In the genomic region with DNA sequence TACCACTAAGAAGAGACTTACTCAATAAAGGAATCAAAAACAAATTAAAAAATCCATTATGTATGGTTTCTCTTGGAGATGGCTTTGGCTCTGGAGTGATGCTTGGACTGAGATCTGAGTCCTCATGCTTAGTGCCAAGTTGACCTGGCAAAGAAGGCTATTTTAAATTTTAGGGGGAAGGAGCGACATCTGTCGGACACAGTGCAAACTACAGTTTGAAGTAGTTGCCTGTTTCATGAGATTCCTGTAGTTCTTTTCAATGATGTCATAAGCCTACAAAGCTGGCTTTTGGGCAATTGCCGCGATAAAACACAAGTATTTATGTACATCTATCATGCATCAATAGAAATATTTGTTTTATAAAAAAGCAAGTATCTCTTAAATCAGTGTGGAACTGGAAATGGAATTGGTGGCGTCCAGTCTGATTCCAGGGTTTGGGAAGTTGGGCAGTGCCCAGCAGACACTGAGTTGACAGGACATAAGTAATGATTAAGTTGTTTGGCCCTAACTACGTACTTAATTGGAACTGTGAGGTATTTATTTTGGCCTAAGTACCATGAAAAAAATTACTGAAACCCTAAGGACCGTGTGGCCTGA, we compare ENCODE assay signal across 8 cellular contexts. TPM values are rescaled to one million over a fixed set of nuclear protein-coding genes. Genes with fewer than 3 reads are reported as not detected.
DNase-seq lines count a peak whose midpoint lies in the region; ATAC-seq and TF ChIP-seq lines count a peak whose summit lies in the region.

No MANE protein-coding gene starts in this region.

- H3K4me3 ChIP-seq in Peyer's patch (no peak overlapping the region), neural progenitor cell (no peak overlapping the region), suprapubic skin (no peak overlapping the region)

- no peak overlapping the region for H3K27ac Mint-ChIP-seq in activated T-cell treated with anti-CD3 and anti-CD28 coated beads, Interleukin-2, amount 50 U/mL, for 72 hours
- H3K27ac Mint-ChIP-seq in neural progenitor cell, result no peak overlapping the region

- H3K9ac ChIP-seq in neural progenitor cell, result no peak overlapping the region

- no peak overlapping the region for H3K4me2 ChIP-seq in neural progenitor cell

- no peaks in the 10 kb centered on the region for H3K27me3 Mint-ChIP-seq in activated T-cell treated with anti-CD3 and anti-CD28 coated beads, Interleukin-2, amount 50 U/mL, for 72 hours (ENCODE audit: low read depth)
- peaks cover 3% of the 10 kb centered on the region for H3K27me3 Mint-ChIP-seq in neural progenitor cell (ENCODE audit: insufficient read depth, low read depth)

- peaks cover 12% of the 10 kb centered on the region for H3F3A ChIP-seq in neural progenitor cell (ENCODE audit: low read depth)

- H3K27me3 ChIP-seq in Peyer's patch, result no peaks in the 10 kb centered on the region
- H3K27me3 ChIP-seq in neural progenitor cell, result no peaks in the 10 kb centered on the region
- no peaks in the 10 kb centered on the region for H3K27me3 ChIP-seq in suprapubic skin

- H3K4me3 Mint-ChIP-seq in activated T-cell treated with anti-CD3 and anti-CD28 coated beads, Interleukin-2, amount 50 U/mL, for 72 hours, result no peak overlapping the region
- no peak overlapping the region for H3K4me3 Mint-ChIP-seq in neural progenitor cell

- ATAC-seq in HG03469 (IDR thresholded peaks at IDR 0.05; ENCODE audit: unreplicated experiment) (peak; percentile 46), HG03432 (IDR thresholded peaks at IDR 0.05; ENCODE audit: unreplicated experiment) (no peak)
- ATAC-seq in activated T-cell treated with anti-CD3 and anti-CD28 coated beads, Interleukin-2, amount 50 U/mL, for 72 hours (replicated peaks in 1 of 2), result peak; percentile 44 to 51

- H3K36me3 ChIP-seq in Peyer's patch (peaks cover 0 to 6% (median 0%) of the 10 kb centered on the region in 3 donors), neural progenitor cell (no peaks in the 10 kb centered on the region), suprapubic skin (peaks cover 3% of the 10 kb centered on the region)

- DNase-seq in DMS114 treated with DMSO at 0.1 percent for 48 hours (lab: John Stamatoyannopoulos, UW; ENCODE audit: unreplicated experiment) (peak; percentile 53), Peyer's patch (peak in 2 of 3 donors; percentile 43 to 86), fibroblast of peridontal ligament (ENCODE audit: extremely low read depth) (peak; percentile 94), neural progenitor cell (ENCODE audit: low spot score) (peak; percentile 52), suprapubic skin (ENCODE audit: low spot score in 2 of 2) (no peak)
- DNase-seq in activated T-cell treated with anti-CD3 and anti-CD28 coated beads, Interleukin-2, amount 50 U/mL, for 72 hours, result peak; percentile 36 to 57

- no peaks in the 10 kb centered on the region for H3K9me3 Mint-ChIP-seq in activated T-cell treated with anti-CD3 and anti-CD28 coated beads, Interleukin-2, amount 50 U/mL, for 72 hours
- peaks cover 2% of the 10 kb centered on the region for H3K9me3 Mint-ChIP-seq in neural progenitor cell

- WGBS in suprapubic skin, result 29% methylated on average over 7 of the region's 7 CpGs

- H3K36me3 Mint-ChIP-seq in activated T-cell treated with anti-CD3 and anti-CD28 coated beads, Interleukin-2, amount 50 U/mL, for 72 hours (ENCODE audit: insufficient read depth in 2 of 2), result peaks cover 0 to 1% of the 10 kb centered on the region in 2 donors
- H3K36me3 Mint-ChIP-seq in neural progenitor cell, result peaks cover 1% of the 10 kb centered on the region

- no peak for TF ChIP-seq EP300 in suprapubic skin (IDR thresholded peaks at IDR 0.05)

- no peak for TF ChIP-seq POLR2A in Peyer's patch (IDR thresholded peaks at IDR 0.05)
- no peak for TF ChIP-seq POLR2A in suprapubic skin (IDR thresholded peaks at IDR 0.05)

- H3K9me3 ChIP-seq in Peyer's patch (no peaks in the 10 kb centered on the region), neural progenitor cell (ENCODE audit: low read depth) (no peaks in the 10 kb centered on the region), suprapubic skin (no peaks in the 10 kb centered on the region)

- TF ChIP-seq CTCF in Peyer's patch (IDR thresholded peaks at IDR 0.05) (peak; percentile 78 to 89 (median 85)), neural progenitor cell (IDR thresholded peaks at IDR 0.05) (peak; percentile 89), suprapubic skin (IDR thresholded peaks at IDR 0.05) (peak; percentile 78 to 79)

- H3K79me2 ChIP-seq in neural progenitor cell (ENCODE audit: low read depth), result peaks cover 7% of the 10 kb centered on the region

- H3K27ac ChIP-seq in Peyer's patch (no peak overlapping the region), neural progenitor cell (no peak overlapping the region), suprapubic skin (no peak overlapping the region)

- H4K20me1 ChIP-seq in neural progenitor cell (ENCODE audit: low read depth), result peaks cover 3% of the 10 kb centered on the region

- H3K4me1 ChIP-seq in Peyer's patch (no peaks in the 10 kb centered on the region), neural progenitor cell (no peaks in the 10 kb centered on the region), suprapubic skin (no peaks in the 10 kb centered on the region)

- H2AFZ ChIP-seq in neural progenitor cell (replicated peaks), result no peak overlapping the region

- H3K4me1 Mint-ChIP-seq in activated T-cell treated with anti-CD3 and anti-CD28 coated beads, Interleukin-2, amount 50 U/mL, for 72 hours (ENCODE audit: low read depth), result no peaks in the 10 kb centered on the region
- H3K4me1 Mint-ChIP-seq in neural progenitor cell, result no peaks in the 10 kb centered on the region

RNA-seq across cellular contexts. Expression of gene TBCE, which starts 50.0 kb away (rescaled TPM):
- total RNA-seq in Peyer's patch (10 to 100 TPM; 17.6 to 58.6 (median 36.4) TPM), neural progenitor cell (ENCODE audit: low replicate concordance) (29.8 and 41.3 TPM in 2 replicates), suprapubic skin (10 to 100 TPM; 12.0 to 33.3 (median 21.1) TPM)
- 10 to 100 TPM; 27.7 to 37.3 TPM for total RNA-seq in activated T-cell treated with anti-CD3 and anti-CD28 coated beads, Interleukin-2, amount 50 U/mL, for 72 hours

Comparison
In these comparisons a context has a peak if more than half of its experiments do, and no peak if none do; other contexts are left out.
1. DNase-seq: peak in DMS114 treated with DMSO at 0.1 percent for 48 hours (single experiment), Peyer's patch (2 of 3), activated T-cell treated with anti-CD3 and anti-CD28 coated beads, Interleukin-2, amount 50 U/mL, for 72 hours (2 of 2), fibroblast of peridontal ligament (single experiment) and neural progenitor cell (single experiment); none in suprapubic skin (0 of 2).
2. Peak in every context shown above with its lines, with median percentiles within 50 percentile points of each other: CTCF ChIP-seq.